In the genomic region with DNA sequence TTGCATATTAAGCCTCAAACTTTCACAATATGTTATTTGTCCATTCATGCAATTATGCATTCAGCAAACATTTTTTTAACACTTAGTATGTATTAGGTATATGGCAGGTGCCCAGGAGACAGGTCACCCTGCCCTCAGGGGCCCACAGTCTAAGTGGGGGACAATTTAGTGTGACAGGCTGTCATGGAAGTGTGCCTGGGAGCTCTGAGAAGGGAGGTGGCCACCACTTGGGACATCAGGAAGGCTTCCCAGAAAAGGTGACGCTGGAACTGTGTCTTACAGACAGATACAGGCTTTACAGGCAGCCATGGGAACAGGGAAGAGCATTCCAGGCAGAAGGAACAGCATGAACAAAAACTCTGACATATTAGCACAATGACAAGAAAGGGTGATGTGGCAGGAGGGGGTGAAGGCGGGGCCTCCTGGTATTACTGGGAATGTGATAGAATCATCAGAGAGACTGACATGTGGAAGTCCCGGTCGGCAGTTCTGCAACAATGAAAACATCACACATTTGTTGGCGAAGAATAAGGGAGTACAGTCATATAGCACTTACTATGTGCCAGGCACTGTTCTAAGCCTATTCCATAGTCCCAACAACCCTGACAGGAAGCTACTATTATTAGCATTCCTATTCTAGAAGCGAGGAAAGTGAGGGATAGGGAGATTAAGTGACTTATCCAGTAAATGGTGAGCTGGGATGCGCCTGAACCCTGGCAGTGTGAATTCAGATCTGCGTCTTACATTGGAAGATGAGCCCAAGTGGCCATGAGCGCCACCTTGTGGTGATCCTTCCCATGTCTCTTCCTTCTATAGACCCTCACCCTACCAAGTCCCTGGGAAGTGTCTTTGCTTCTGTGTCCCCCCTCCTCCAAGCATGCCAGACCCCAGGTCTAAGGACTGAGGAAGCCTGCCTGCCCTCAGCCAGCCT, we compare ENCODE assay signal across 8 cellular contexts. TPM values are rescaled to one million over a fixed set of nuclear protein-coding genes. Genes with fewer than 3 reads are reported as not detected.
DNase-seq lines count a peak whose midpoint lies in the region; ATAC-seq and TF ChIP-seq lines count a peak whose summit lies in the region.

No MANE protein-coding gene starts in this region.

- H3K27me3 Mint-ChIP-seq in MCF 10A (ENCODE audit: insufficient read depth, unreplicated experiment), result no peaks in the 10 kb centered on the region

- no peak overlapping the region for H3K27ac ChIP-seq in VCaP

- H3K27ac Mint-ChIP-seq in MCF 10A (ENCODE audit: low read depth, unreplicated experiment), result no peak overlapping the region

- no TSS peak for BruUV-seq in MCF 10A (replicated peaks; lab: Mats Ljungman, UMichigan)

- peaks cover 3% of the 10 kb centered on the region for H3K4me1 Mint-ChIP-seq in MCF 10A (ENCODE audit: insufficient read depth, unreplicated experiment)

- TF ChIP-seq CTCF in VCaP (conservative IDR thresholded peaks at IDR 0.05) (peak; percentile 91), MCF 10A (IDR thresholded peaks at IDR 0.05; ENCODE audit: unreplicated experiment) (peak; percentile 78)

- H3K4me3 Mint-ChIP-seq in MCF 10A (ENCODE audit: unreplicated experiment), result no peak overlapping the region

- DNase-seq in NCI-H1417 (lab: John Stamatoyannopoulos, UW) (peak; percentile 26 to 71 (median 61)), NCI-H1417 treated with DMSO at 0.1 percent for 48 hours (lab: John Stamatoyannopoulos, UW) (no peak), NCI-H1436 (lab: John Stamatoyannopoulos, UW) (peak; percentile 77), MCF 10A (ENCODE audit: unreplicated experiment) (peak; percentile 82), islet precursor cell (peak; percentile 89)
- peak; percentile 72 for DNase-seq in stimulated activated CD4-positive, alpha-beta T cell treated with anti-CD3 and anti-CD28 coated beads, Interleukin-1b, Interleukin-23, amount 100 ng/mL, for 48 hours

- ATAC-seq in HG03108 (IDR thresholded peaks at IDR 0.05; ENCODE audit: unreplicated experiment), result no peak

- no peaks in the 10 kb centered on the region for H3K36me3 Mint-ChIP-seq in MCF 10A (ENCODE audit: insufficient read depth, unreplicated experiment)

- CTCF ChIA-PET in MCF 10A (lab: Yijun Ruan, JAX), result interaction anchor here (0.5 to 3.4 kb wide), 25 partner anchors 10 to 587 kb away, joined by 3 to 49 read pairs (median 4); partner anchors contain the start of genes ACBD4, FMNL1, HEXIM1 and HEXIM2

- POLR2A ChIA-PET in MCF 10A (lab: Yijun Ruan, JAX), result interaction anchor here (1.7 kb wide), 1 partner anchor 87 kb away, joined by 8 read pairs; the partner anchor contains the start of gene HEXIM1

- no peaks in the 10 kb centered on the region for H3K9me3 Mint-ChIP-seq in MCF 10A (ENCODE audit: unreplicated experiment)

- intact Hi-C loops in MCF 10A (cut with micrococcal nuclease), result loop anchor here (1.0 kb wide), 2 partner anchors 16 to 100 kb away; partner anchors contain the start of gene ACBD4

RNA-seq across cellular contexts. Expression of gene FMNL1, which starts 13.7 kb away (rescaled TPM):
- total RNA-seq in MCF 10A (2022), result 28.1 and 35.8 TPM in 2 replicates

RNA-seq across cellular contexts. Expression of gene SPATA32, which starts 26.6 kb away (rescaled TPM):
- not detected in 2 replicates for total RNA-seq in MCF 10A (2022)
